8 cellular contexts compared by ENCODE assay signal in the genomic region with DNA sequence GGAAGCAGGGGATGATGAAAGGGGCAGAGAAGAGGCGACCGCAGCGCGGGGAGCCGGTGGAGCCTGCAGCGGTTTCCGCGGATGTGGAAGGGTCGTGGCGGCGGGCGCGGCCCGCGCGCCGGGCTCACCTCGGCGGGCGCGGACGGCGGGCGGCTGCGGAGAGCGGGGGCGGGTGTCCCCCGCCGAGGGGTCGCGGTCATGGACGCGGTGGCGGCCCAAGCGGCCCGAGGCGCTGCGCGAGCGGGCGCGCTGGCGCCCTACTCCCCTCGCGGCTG. TPM values are rescaled to one million over a fixed set of nuclear protein-coding genes. Genes with fewer than 3 reads are reported as not detected.
DNase-seq lines count a peak whose midpoint lies in the region; FAIRE-seq and TF ChIP-seq lines count a peak whose summit lies in the region.

No MANE protein-coding gene starts in this region.

- no TSS peak for BruUV-seq in Caco-2 (replicated peaks; lab: Mats Ljungman, UMichigan)

- intact Hi-C loops in Caco-2 (cut with micrococcal nuclease; ENCODE audit: unreplicated experiment), result loop anchor here (10.0 kb wide), 1 partner anchor 205 kb away; the partner anchor contains the start of genes DTL and INTS7

- H3K4me3 Mint-ChIP-seq in Caco-2 (ENCODE audit: unreplicated experiment), result peak overlapping the region; percentile 96
- peak overlapping the region; percentile 94 to 98 (median 98) for H3K4me3 Mint-ChIP-seq in nephron

- no peak for TF ChIP-seq CTCF in Caco-2 (IDR thresholded peaks at IDR 0.05; ENCODE audit: insufficient read depth in 1 of 2, low read depth in 1 of 2, low read length in 1 of 2, severe bottlenecking in 1 of 2, unreplicated experiment in 1 of 2)
- no peak for TF ChIP-seq CTCF in Peyer's patch (IDR thresholded peaks at IDR 0.05)
- TF ChIP-seq CTCF in nephron (IDR thresholded peaks at IDR 0.05; ENCODE audit: unreplicated experiment in 3 of 3), result no peak
- TF ChIP-seq CTCF in D721Med (IDR thresholded peaks at IDR 0.05; ENCODE audit: insufficient read depth, missing control alignments), result no peak

- peak overlapping the region; percentile 56 for H3K4me3 ChIP-seq in Caco-2 (ENCODE audit: low read depth, low read length)
- peak overlapping the region; percentile 50 for H3K4me3 ChIP-seq in HAP-1
- H3K4me3 ChIP-seq in Peyer's patch, result peak overlapping the region; percentile 87 to 93 (median 90)
- H3K4me3 ChIP-seq in duodenal mucosa (ENCODE audit: low read depth in 1 of 2, low read length in 2 of 2), result peak overlapping the region; percentile 89 to 91

- H3K27me3 ChIP-seq in Caco-2 (replicated peaks; ENCODE audit: control insufficient read depth, insufficient read depth, low read length), result no peaks in the 10 kb centered on the region
- no peaks in the 10 kb centered on the region for H3K27me3 ChIP-seq in HAP-1 (ENCODE audit: low read depth)
- no peaks in the 10 kb centered on the region for H3K27me3 ChIP-seq in Peyer's patch
- no peaks in the 10 kb centered on the region for H3K27me3 ChIP-seq in duodenal mucosa (ENCODE audit: control insufficient read depth in 1 of 2, insufficient read depth in 2 of 2, low read length in 2 of 2)

- H3K9me3 Mint-ChIP-seq in Caco-2 (ENCODE audit: unreplicated experiment), result no peaks in the 10 kb centered on the region
- no peaks in the 10 kb centered on the region for H3K9me3 Mint-ChIP-seq in nephron

- H3K27ac ChIP-seq in Peyer's patch, result peak overlapping the region; percentile 90 to 95 (median 92)
- H3K27ac ChIP-seq in duodenal mucosa (ENCODE audit: low read depth, low read length), result no peak overlapping the region

- H3K9ac ChIP-seq in duodenal mucosa (ENCODE audit: low read depth in 1 of 2, low read length in 2 of 2), result peak overlapping the region; percentile 52 to 69

- H3K4me1 ChIP-seq in Caco-2 (no peaks in the 10 kb centered on the region), HAP-1 (peaks cover 11% of the 10 kb centered on the region), Peyer's patch (peaks cover 0 to 23% (median 0%) of the 10 kb centered on the region in 4 donors), duodenal mucosa (ENCODE audit: control insufficient read depth in 1 of 2, insufficient read depth in 2 of 2, low read length in 2 of 2) (peaks cover 22 to 23% of the 10 kb centered on the region in 2 donors)

- H3K4me1 Mint-ChIP-seq in Caco-2 (ENCODE audit: low read depth, unreplicated experiment) (peaks cover 5% of the 10 kb centered on the region), nephron (peaks cover 20% of the 10 kb centered on the region)

- H3K9me3 ChIP-seq in Caco-2 (no peaks in the 10 kb centered on the region), HAP-1 (no peaks in the 10 kb centered on the region), Peyer's patch (no peaks in the 10 kb centered on the region), duodenal mucosa (ENCODE audit: control insufficient read depth in 1 of 2, low read length in 2 of 2) (no peaks in the 10 kb centered on the region)

- DNase-seq in Caco-2 (no peak), HAP-1 (ENCODE audit: low spot score in 2 of 2) (no peak), Peyer's patch (peak in 2 of 3 donors; percentile 33 to 48), D721Med (ENCODE audit: insufficient read length, low spot score) (no peak), NCI-H2171 treated with DMSO at 0.1 percent for 48 hours (lab: John Stamatoyannopoulos, UW) (no peak)
- no peak for DNase-seq in effector CD4-positive, alpha-beta T cell

- H3K36me3 Mint-ChIP-seq in Caco-2 (ENCODE audit: insufficient read depth, unreplicated experiment) (peaks cover 6% of the 10 kb centered on the region), nephron (ENCODE audit: low read depth) (peaks cover 4% of the 10 kb centered on the region)

- no peak for FAIRE-seq in D721Med (lab: Jason Lieb, UNC)

- POLR2A ChIA-PET in Caco-2 (lab: Charles Lee), result no interaction called here

- TF ChIP-seq POLR2A in Peyer's patch (IDR thresholded peaks at IDR 0.05), result no peak

- H3K27ac Mint-ChIP-seq in Caco-2 (ENCODE audit: unreplicated experiment) (peak overlapping the region; percentile 76), nephron (peak overlapping the region; percentile 41 to 86 (median 85))

- in situ Hi-C loops in HAP-1 (cut with MboI; ENCODE audit: low sequenced_read_pairs), result no loop called here

- CTCF ChIA-PET in Caco-2 (lab: Charles Lee), result interaction anchor here (1.1 kb wide), 1 partner anchor 79 kb away, joined by 3 read pairs; no protein-coding TSS in a partner anchor

- H3K36me3 ChIP-seq in Caco-2 (ENCODE audit: control insufficient read depth, insufficient read depth, low read length), result no peaks in the 10 kb centered on the region
- peaks cover 6% of the 10 kb centered on the region for H3K36me3 ChIP-seq in HAP-1 (replicated peaks)
- no peaks in the 10 kb centered on the region for H3K36me3 ChIP-seq in Peyer's patch
- H3K36me3 ChIP-seq in duodenal mucosa (ENCODE audit: control insufficient read depth in 1 of 2, insufficient read depth in 2 of 2, low read length in 2 of 2), result no peaks in the 10 kb centered on the region

- H3K27me3 Mint-ChIP-seq in Caco-2 (ENCODE audit: insufficient read depth, unreplicated experiment) (no peaks in the 10 kb centered on the region), nephron (ENCODE audit: low read depth) (no peaks in the 10 kb centered on the region)

RNA-seq across cellular contexts. Expression of gene LPGAT1, which starts 0.6 kb away (rescaled TPM):
- total RNA-seq in Caco-2 (2022) (25.6 and 34.0 TPM in 2 replicates), Peyer's patch (100 to 1,000 TPM in 3 of 4 donors, 10 to 100 TPM in 1; 18.2 to 171 (median 138) TPM)

Comparison
In these comparisons a context has a peak if more than half of its experiments do, and no peak if none do; other contexts are left out.
1. DNase-seq: peak in Peyer's patch (2 of 3); none in Caco-2 (0 of 2), HAP-1 (0 of 2), effector CD4-positive, alpha-beta T cell (single experiment), D721Med (single experiment) and NCI-H2171 treated with DMSO at 0.1 percent for 48 hours (single experiment).
2. Peak in every context shown above with its lines, with median percentiles within 50 percentile points of each other: H3K4me3 ChIP-seq.